ENCODE assay signal across 17 cellular contexts in the genomic region with DNA sequence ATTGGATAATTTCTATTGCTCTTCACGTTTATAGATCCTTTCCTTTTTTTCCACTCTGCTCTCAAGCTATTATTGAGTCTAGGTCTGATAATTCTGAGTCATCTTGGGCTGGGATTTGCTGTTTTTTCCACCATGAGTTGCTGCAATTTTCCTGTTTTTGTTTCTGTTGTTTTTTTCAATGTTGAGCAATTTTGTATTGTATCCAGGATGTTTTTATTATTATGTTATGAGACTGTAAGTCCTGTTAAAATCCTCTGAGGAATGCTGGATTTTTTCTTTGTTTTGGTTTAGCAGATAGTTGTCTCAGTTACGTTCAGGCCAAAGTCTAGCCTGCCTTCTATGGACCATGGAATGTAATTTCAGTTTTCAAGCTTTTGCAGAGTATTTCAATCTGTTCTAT. TPM values are rescaled to one million over a fixed set of nuclear protein-coding genes. Genes with fewer than 3 reads are reported as not detected.
DNase-seq lines count a peak whose midpoint lies in the region; ATAC-seq and TF ChIP-seq lines count a peak whose summit lies in the region.
"Had no signal": no experiment of that assay in that cellular context is flagged by ENCODE, and none has a peak within 500 bp of the region (broad histone marks: within the 10 kb centered on the region; RNA-seq: fewer than 3 reads in every experiment).

No MANE protein-coding gene starts in this region.

- H3K4me1 ChIP-seq in Loucy (ENCODE audit: insufficient read depth, low read length, poor library complexity, severe bottlenecking) (no peaks in the 10 kb centered on the region), mesendoderm (ENCODE audit: control insufficient read depth, low read depth, low read length) (no peaks in the 10 kb centered on the region)
- H3K4me1 ChIP-seq: breast epithelium, esophagus squamous epithelium had no signal

- H2BK120ac ChIP-seq in mesendoderm (ENCODE audit: low read depth, low read length): peak overlapping the region; percentile 96

- no peak overlapping the region for H4K5ac ChIP-seq in mesendoderm (ENCODE audit: low read length)

- no peaks in the 10 kb centered on the region for H4K20me1 ChIP-seq in Loucy (ENCODE audit: insufficient read depth, low read length, poor library complexity, severe bottlenecking)

- peak overlapping the region; percentile 49 for H2BK5ac ChIP-seq in mesendoderm (ENCODE audit: low read length)

- H3K9me2 ChIP-seq in Loucy (replicated peaks; ENCODE audit: low read depth, low read length): no peaks in the 10 kb centered on the region

- H3K4me3 ChIP-seq in AG09309 (ENCODE audit: control insufficient read depth, low read depth, low read length): no peak overlapping the region
- no peak overlapping the region for H3K4me3 ChIP-seq in Loucy (ENCODE audit: low read length, poor library complexity, severe bottlenecking)
- no peak overlapping the region for H3K4me3 ChIP-seq in mesendoderm (ENCODE audit: low read length)
- H3K4me3 ChIP-seq: breast epithelium, esophagus squamous epithelium had no signal

- no peak overlapping the region for H3K23ac ChIP-seq in mesendoderm (ENCODE audit: low read length)

- H3K27ac ChIP-seq in mesendoderm (ENCODE audit: low read depth, low read length): peak overlapping the region; percentile 44

- H2BK15ac ChIP-seq in mesendoderm (replicated peaks; ENCODE audit: low read depth): no peak overlapping the region

- H3K79me2 ChIP-seq in Loucy (ENCODE audit: insufficient read depth, low read length) (no peaks in the 10 kb centered on the region), mesendoderm (ENCODE audit: control insufficient read depth, insufficient read depth, low read length) (no peaks in the 10 kb centered on the region)

- no peak for ATAC-seq in HG03565 (IDR thresholded peaks at IDR 0.05; ENCODE audit: unreplicated experiment)
- ATAC-seq: activated T-helper 17 cell treated with anti-CD3 and anti-CD28 coated beads, Interleukin-2, amount 50 U/mL, for 72 hours; stimulated activated effector memory CD8-positive, alpha-beta T cell treated with anti-CD3 and anti-CD28 coated beads, Interleukin-12 subunit alpha, Interleukin-12 subunit beta, amount 100 ng/mL, for 72 hours had no signal

- 0 out of 2 replicates have a peak overlapping the region, but pooled peaks have one; percentile 19 for H2AFZ ChIP-seq in Loucy (ENCODE audit: low read length)

- no peak overlapping the region for H4K8ac ChIP-seq in mesendoderm (ENCODE audit: low read depth, low read length)

- no peaks in the 10 kb centered on the region for H3K9me3 ChIP-seq in Loucy (ENCODE audit: insufficient read depth, low read depth, low read length)
- H3K9me3 ChIP-seq: BE2C, esophagus squamous epithelium had no signal

- no peaks in the 10 kb centered on the region for H3K79me1 ChIP-seq in mesendoderm (ENCODE audit: low read length)

- H3K36me3 ChIP-seq in Loucy (ENCODE audit: insufficient read depth, low read length) (no peaks in the 10 kb centered on the region), mesendoderm (ENCODE audit: control insufficient read depth, insufficient read depth, low read length) (no peaks in the 10 kb centered on the region)
- H3K36me3 ChIP-seq: BE2C, breast epithelium, esophagus squamous epithelium had no signal

- H3K18ac ChIP-seq in mesendoderm (ENCODE audit: low read length): no peak overlapping the region

- no CpG with 5 or more reads among the region's 2 CpGs for WGBS in mesendoderm (ENCODE audit: extremely low coverage, insufficient coverage, low lambda C conversion rate)

- no peak overlapping the region for H2AK5ac ChIP-seq in mesendoderm (ENCODE audit: low read length)

- H3K56ac ChIP-seq in mesendoderm (ENCODE audit: low read length): peak overlapping the region; percentile 72

- DNase-seq in AG09309 (ENCODE audit: low read depth) (peak; percentile 64), epidermal melanocyte (ENCODE audit: insufficient read length, low spot score) (peak; percentile 36), mesendoderm (peak; percentile 20), AML-193 (lab: John Stamatoyannopoulos, UW) (no peak), posterior cingulate gyrus (no peak)
- DNase-seq in activated naive CD4-positive, alpha-beta T cell treated with Interleukin-2 at 50 U/mL for 16 hours: no peak
- DNase-seq: activated CD4-positive, alpha-beta T cell treated with anti-CD3 and anti-CD28 coated beads, Interleukin-2, amount 50 U/mL, for 48 hours; BE2C; esophagus squamous epithelium; immature natural killer cell; NCI-H2029; stimulated activated CD4-positive, alpha-beta T cell treated with anti-CD3 and anti-CD28 coated beads, Interleukin-4, amount 100 ng/mL, for 24 hours had no signal

- peak overlapping the region; percentile 71 for H3K4ac ChIP-seq in mesendoderm (ENCODE audit: low read depth, low read length)

- no peaks in the 10 kb centered on the region for H3K27me3 ChIP-seq in Loucy (ENCODE audit: insufficient read depth, low read length, poor library complexity, severe bottlenecking)
- H3K27me3 ChIP-seq in mesendoderm (ENCODE audit: insufficient read depth, low read length, poor library complexity): no peaks in the 10 kb centered on the region
- H3K27me3 ChIP-seq: BE2C, breast epithelium, esophagus squamous epithelium had no signal

- H3K4me2 ChIP-seq in Loucy (ENCODE audit: low read depth, low read length, poor library complexity, severe bottlenecking) (no peak overlapping the region), mesendoderm (ENCODE audit: low read length) (no peak overlapping the region)

- no peaks in the 10 kb centered on the region for H3F3A ChIP-seq in Loucy (ENCODE audit: low read depth)

- intact Hi-C loops in posterior cingulate gyrus (cut with DNase I): no loop called here

- TF ChIP-seq CTCF in AG09309 (IDR thresholded peaks at IDR 0.05; ENCODE audit: control insufficient read depth, insufficient read depth, low read depth, low read length, missing control alignments) (peak; percentile 34), Loucy (conservative IDR thresholded peaks at IDR 0.05; ENCODE audit: low read length) (no peak)

- H3K9ac ChIP-seq in Loucy (ENCODE audit: low read depth, low read length, poor library complexity, severe bottlenecking) (no peak overlapping the region), mesendoderm (ENCODE audit: low read length) (no peak overlapping the region)

RNA-seq across cellular contexts. Expression of gene SLC35A3, which starts 13.0 kb away (rescaled TPM):
- 8.8 TPM for polyA plus RNA-seq in mesendoderm (2013, experiment 1 of 2)
- polyA plus RNA-seq in mesendoderm (2013, experiment 2 of 2): 9.9 TPM

Comparison
In these comparisons a context has a peak if more than half of its experiments do, and no peak if none do; other contexts are left out.
1. DNase-seq: peak in AG09309 (single experiment), epidermal melanocyte (single experiment) and mesendoderm (single experiment); none in AML-193 (0 of 2), activated naive CD4-positive, alpha-beta T cell treated with Interleukin-2 at 50 U/mL for 16 hours (single experiment) and posterior cingulate gyrus (0 of 10).